ENCODE assay signal across 1 cellular context in the genomic region with DNA sequence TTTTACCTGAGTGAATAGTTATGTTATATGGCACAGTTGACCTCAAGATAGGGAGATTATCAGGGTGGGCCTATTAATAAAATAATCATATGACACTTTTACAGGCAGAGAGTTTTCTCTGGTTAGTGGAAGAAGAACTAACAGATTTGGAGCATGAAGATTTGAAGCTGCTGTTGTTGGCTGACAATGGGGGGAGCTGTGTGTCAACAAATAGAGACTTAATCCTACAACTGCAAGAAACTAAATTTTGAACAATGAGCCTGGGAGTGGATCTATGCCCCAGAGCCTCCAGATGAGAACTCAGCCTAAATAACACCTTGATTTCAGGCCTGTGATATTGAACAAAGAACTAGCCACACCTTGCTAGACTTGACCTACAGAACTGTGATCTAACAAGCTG.
TF ChIP-seq lines count a peak whose summit lies in the region.

No MANE protein-coding gene starts in this region.

TF ChIP-seq in endothelial cell of umbilical vein, 7 proteins besides CTCF, POLR2A, EP300 and RAD21:
- no peak for TF ChIP-seq GATA2 (IDR thresholded peaks at IDR 0.05; ENCODE audit: insufficient read depth, insufficient read length, low read depth, low read length)
- no peak for TF ChIP-seq POLR2AphosphoS5 (IDR thresholded peaks at IDR 0.05; ENCODE audit: insufficient read depth, low read depth, low read length)
